34 cellular contexts compared by ENCODE assay signal in genomic region chr10:30662809-30663208, GRCh38. TPM values are rescaled to one million over a fixed set of nuclear protein-coding genes. Genes with fewer than 3 reads are reported as not detected.
DNase-seq lines count a peak whose midpoint lies in the region; ATAC-seq and TF ChIP-seq lines count a peak whose summit lies in the region.
"Had no signal": no experiment of that assay in that cellular context is flagged by ENCODE, and none has a peak within 500 bp of the region (broad histone marks: within the 10 kb centered on the region; RNA-seq: fewer than 3 reads in every experiment).

No MANE protein-coding gene starts in this region.

- no peaks in the 10 kb centered on the region for H3K79me2 ChIP-seq in DOHH2 (ENCODE audit: control insufficient read depth, low read length)
- H3K79me2 ChIP-seq: hepatocyte had no signal

- H4K20me1 ChIP-seq in DOHH2 (ENCODE audit: control insufficient read depth, insufficient read depth, low read depth, low read length), result no peaks in the 10 kb centered on the region

- peak; percentile 52 to 73 for DNase-seq in NOMO-1 (lab: John Stamatoyannopoulos, UW; ENCODE audit: unreplicated experiment in 2 of 2)
- DNase-seq in lower lobe of right lung, result no peak
- DNase-seq in ovary, result no peak
- DNase-seq in cortex of kidney (lab: John Stamatoyannopoulos, UW), result no peak
- DNase-seq in mesenteric fat pad (ENCODE audit: low spot score), result no peak
- DNase-seq: activated CD8-positive, alpha-beta memory T cell treated with anti-CD3 and anti-CD28 coated beads for 24 hours; activated gamma-delta T cell treated with Interleukin-2 at 50 U/mL for 16 hours; activated T-cell treated with anti-CD3 and anti-CD28 coated beads, Interleukin-2, amount 50 U/mL, for 24 hours; BE2C; DMS53; effector CD8-positive, alpha-beta T cell; erythroblast; foreskin fibroblast; NCI-H1092 treated with DMSO at 0.1 percent for 48 hours; NCI-H2029; NCI-H226; PC-3; right cardiac atrium; stimulated activated CD4-positive, alpha-beta T cell treated with anti-CD3 and anti-CD28 coated beads, Interleukin-4, amount 100 ng/mL, for 1 hour; stimulated activated naive CD4-positive, alpha-beta T cell had no signal

- H3K27me3 ChIP-seq in DOHH2 (ENCODE audit: control insufficient read depth, low read length) (peaks cover 8% of the 10 kb centered on the region), lower lobe of right lung (ENCODE audit: low read depth) (no peaks in the 10 kb centered on the region), ovary (no peaks in the 10 kb centered on the region)
- H3K27me3 ChIP-seq: BE2C, vagina had no signal

- H3K9me3 ChIP-seq in DOHH2 (ENCODE audit: control insufficient read depth, insufficient read depth, low read length) (no peaks in the 10 kb centered on the region), lower lobe of right lung (no peaks in the 10 kb centered on the region), ovary (no peaks in the 10 kb centered on the region)
- H3K9me3 ChIP-seq: A549, BE2C, vagina had no signal

- no peaks in the 10 kb centered on the region for H3F3A ChIP-seq in DOHH2 (ENCODE audit: control insufficient read depth, insufficient read depth)

- no peaks in the 10 kb centered on the region for H3K36me3 ChIP-seq in DOHH2 (ENCODE audit: control insufficient read depth, low read length)
- H3K36me3 ChIP-seq in lower lobe of right lung, result no peaks in the 10 kb centered on the region
- H3K36me3 ChIP-seq in ovary, result no peaks in the 10 kb centered on the region
- H3K36me3 ChIP-seq: BE2C, vagina had no signal

- no peak overlapping the region for H3K27ac ChIP-seq in DOHH2 (ENCODE audit: low read depth, low read length)
- H3K27ac ChIP-seq in lower lobe of right lung, result no peak overlapping the region
- H3K27ac ChIP-seq in ovary, result no peak overlapping the region
- H3K27ac ChIP-seq: A549, hepatocyte, KMS-11, vagina had no signal

- 78 to 95% (median 91%) methylated on average over 6 of the region's 6 CpGs for WGBS in ovary, 3 donors

- TF ChIP-seq CTCF in DOHH2 (IDR thresholded peaks at IDR 0.05; ENCODE audit: low read depth, low read length, poor library complexity, severe bottlenecking) (no peak), lower lobe of right lung (IDR thresholded peaks at IDR 0.05) (no peak), ovary (IDR thresholded peaks at IDR 0.05) (no peak)

- ATAC-seq in GM21723 (IDR thresholded peaks at IDR 0.05; ENCODE audit: unreplicated experiment), result peak; percentile 28
- peak; percentile 49 for ATAC-seq in lower lobe of right lung
- no peak for ATAC-seq in HG03139 (IDR thresholded peaks at IDR 0.05; ENCODE audit: unreplicated experiment)
- ATAC-seq: A549; activated CD4-positive, CD25-positive, alpha-beta regulatory T cell treated with anti-CD3 and anti-CD28 coated beads, Interleukin-2, amount 50 U/mL, for 24 hours; PC-3; right cardiac atrium; Right ventricle myocardium inferior had no signal

- H3K4me1 ChIP-seq in DOHH2 (ENCODE audit: control insufficient read depth, low read length), result peaks cover 14% of the 10 kb centered on the region
- H3K4me1 ChIP-seq in lower lobe of right lung, result no peaks in the 10 kb centered on the region
- no peaks in the 10 kb centered on the region for H3K4me1 ChIP-seq in ovary (ENCODE audit: insufficient read depth)
- H3K4me1 ChIP-seq: A549, BE2C, vagina had no signal

- H3K4me3 ChIP-seq in DOHH2 (ENCODE audit: low read length) (no peak overlapping the region), lower lobe of right lung (no peak overlapping the region), ovary (no peak overlapping the region)
- H3K4me3 ChIP-seq: A549, hepatocyte, vagina had no signal

- no peak for TF ChIP-seq EP300 in ovary (IDR thresholded peaks at IDR 0.05)

- H3K9me2 ChIP-seq in DOHH2 (replicated peaks; ENCODE audit: control insufficient read depth, low read length), result no peaks in the 10 kb centered on the region

- TF ChIP-seq POLR2A in ovary (IDR thresholded peaks at IDR 0.05), result no peak

- intact Hi-C loops in lower lobe of right lung (cut with DNase I) (no loop called here), ovary (cut with DNase I) (no loop called here)

- peak overlapping the region; percentile 21 for H3K4me2 ChIP-seq in DOHH2 (ENCODE audit: low read length)
- H3K4me2 ChIP-seq: A549, hepatocyte, KMS-11 had no signal

RNA-seq across cellular contexts. Expression of gene LYZL2, which starts 33.3 kb away (rescaled TPM):
- not detected for total RNA-seq in lower lobe of right lung
- not detected for total RNA-seq in ovary
- polyA plus RNA-seq in ovary, result not detected
- not detected for total RNA-seq in mesenteric fat pad
- total RNA-seq: H1, hepatocyte, mesothelial cell of epicardium, osteocyte, PC-3, right cardiac atrium, Right ventricle myocardium inferior, temporal lobe, vagina had no signal
- polyA plus RNA-seq: A549, adipose tissue, H1, hepatocyte, right cardiac atrium had no signal

Comparison
In these comparisons a context has a peak if more than half of its experiments do, and no peak if none do; other contexts are left out.
1. DNase-seq: peak in NOMO-1 (2 of 2); none in lower lobe of right lung (single experiment), ovary (0 of 5), cortex of kidney (single experiment) and mesenteric fat pad (single experiment).